20 cellular contexts compared by ENCODE assay signal in the genomic region with DNA sequence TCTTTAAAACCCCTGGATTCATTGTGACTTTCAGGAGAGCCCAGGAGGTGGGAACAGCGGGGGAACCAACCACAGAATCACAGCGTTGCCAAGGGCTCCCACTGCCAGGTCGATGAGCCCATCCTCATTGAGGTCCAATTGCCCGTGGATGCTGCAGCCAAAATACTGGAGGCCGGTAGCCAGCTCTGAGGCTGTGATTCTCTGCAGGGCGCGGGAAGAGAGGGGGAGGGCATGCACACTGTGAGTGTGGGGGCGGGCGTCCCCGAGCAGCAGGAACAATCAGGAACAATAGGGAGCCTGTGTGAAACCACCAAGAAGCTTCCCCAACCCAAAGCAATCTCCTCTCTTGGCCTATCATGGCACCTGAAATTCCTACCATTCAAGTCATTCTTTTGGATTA. TPM values are rescaled to one million over a fixed set of nuclear protein-coding genes. Genes with fewer than 3 reads are reported as not detected.
DNase-seq lines count a peak whose midpoint lies in the region; ATAC-seq and TF ChIP-seq lines count a peak whose summit lies in the region.
"Had no signal": no experiment of that assay in that cellular context is flagged by ENCODE, and none has a peak within 500 bp of the region (broad histone marks: within the 10 kb centered on the region; RNA-seq: fewer than 3 reads in every experiment).

No MANE protein-coding gene starts in this region.

- ATAC-seq in GM23338 (peak; percentile 71), GM18861 (IDR thresholded peaks at IDR 0.05; ENCODE audit: unreplicated experiment) (no peak), heart left ventricle (no peak)
- ATAC-seq: mucosa of descending colon, pancreas had no signal

- no peak overlapping the region for H3K9ac ChIP-seq in iPS-18a (ENCODE audit: low read length)

- H3K36me3 Mint-ChIP-seq in GM23338 (ENCODE audit: low read depth), result no peaks in the 10 kb centered on the region
- peaks cover 3% of the 10 kb centered on the region for H3K36me3 Mint-ChIP-seq in Calu3 (ENCODE audit: insufficient read depth, unreplicated experiment)

- H3K27me3 ChIP-seq in GM23338 (ENCODE audit: insufficient read depth) (no peaks in the 10 kb centered on the region), ascending aorta (no peaks in the 10 kb centered on the region), iPS-18a (ENCODE audit: control insufficient read depth, insufficient read depth, low read length) (no peaks in the 10 kb centered on the region), spleen (replicated peaks in 1 of 7) (peaks cover 0 to 12% (median 0%) of the 10 kb centered on the region in 7 donors), heart left ventricle (no peaks in the 10 kb centered on the region)
- H3K27me3 ChIP-seq: adrenal gland, pancreas had no signal

- peak overlapping the region; percentile 95 for H2AFZ ChIP-seq in GM23338

- H3K27me3 Mint-ChIP-seq in GM23338 (ENCODE audit: insufficient read depth, low read depth, poor library complexity) (peaks cover 13% of the 10 kb centered on the region), Calu3 (ENCODE audit: unreplicated experiment) (peaks cover 100% of the 10 kb centered on the region)

- no peaks in the 10 kb centered on the region for H4K20me1 ChIP-seq in GM23338 (replicated peaks; ENCODE audit: insufficient read depth)

- H3K27ac Mint-ChIP-seq in GM23338, result no peak overlapping the region
- no peak overlapping the region for H3K27ac Mint-ChIP-seq in Calu3 (ENCODE audit: unreplicated experiment)
- H3K27ac Mint-ChIP-seq: T-helper 1 cell treated with Interleukin-12 subunit alpha and Interleukin-12 subunit beta and Interleukin-4 antibody, amounts not matched to agents 30 μg/mL and 1 μg/mL, for 36 hours had no signal

- TF ChIP-seq POLR2A in spleen (IDR thresholded peaks at IDR 0.05), result no peak
- no peak for TF ChIP-seq POLR2A in heart left ventricle (IDR thresholded peaks at IDR 0.05)

- H3K79me2 ChIP-seq in GM23338 (replicated peaks; ENCODE audit: insufficient read depth), result no peaks in the 10 kb centered on the region

- intact Hi-C loops in ascending aorta (cut with DNase I), result no loop called here
- intact Hi-C loops in spleen (cut with DNase I; ENCODE audit: low total_unique reads), result no loop called here
- intact Hi-C loops in Calu3 (cut with micrococcal nuclease; ENCODE audit: unreplicated experiment), result no loop called here
- intact Hi-C loops in heart left ventricle (cut with DNase I), result no loop called here

- H3F3A ChIP-seq in GM23338 (replicated peaks; ENCODE audit: low read depth), result no peaks in the 10 kb centered on the region

- H3K9me3 Mint-ChIP-seq in GM23338, result no peaks in the 10 kb centered on the region
- H3K9me3 Mint-ChIP-seq in Calu3 (ENCODE audit: low read depth, unreplicated experiment), result no peaks in the 10 kb centered on the region
- H3K9me3 Mint-ChIP-seq: T-helper 1 cell treated with Interleukin-12 subunit alpha and Interleukin-12 subunit beta and Interleukin-4 antibody, amounts not matched to agents 30 μg/mL and 1 μg/mL, for 36 hours had no signal

- TF ChIP-seq CTCF in GM23338 (conservative IDR thresholded peaks at IDR 0.05; ENCODE audit: low read depth in 2 of 2) (no peak), ascending aorta (IDR thresholded peaks at IDR 0.05) (no peak), spleen (IDR thresholded peaks at IDR 0.05 in 8 of 11, conservative IDR thresholded peaks at IDR 0.05 in 3 of 11) (no peak), Calu3 (IDR thresholded peaks at IDR 0.05; ENCODE audit: unreplicated experiment) (no peak), heart left ventricle (IDR thresholded peaks at IDR 0.05) (no peak)

- CTCF ChIA-PET in Calu3 (lab: Charles Lee), result no interaction called here

- WGBS in spleen, 5 donors, result 75 to 87% (median 84%) methylated on average over 10 of the region's 10 CpGs
- 67 to 82% (median 71%) methylated on average over 5 to 10 of the region's 10 CpGs for WGBS in heart left ventricle, 4 donors

- BruUV-seq in Calu3 (replicated peaks; lab: Mats Ljungman, UMichigan), result no TSS peak

- no peaks in the 10 kb centered on the region for H3K9me2 ChIP-seq in GM23338 (ENCODE audit: insufficient read depth)

- no peaks in the 10 kb centered on the region for H3K9me3 ChIP-seq in ascending aorta
- no peaks in the 10 kb centered on the region for H3K9me3 ChIP-seq in iPS-18a (ENCODE audit: control insufficient read depth, low read depth, low read length)
- H3K9me3 ChIP-seq in spleen, result no peaks in the 10 kb centered on the region
- H3K9me3 ChIP-seq in heart left ventricle, result no peaks in the 10 kb centered on the region
- H3K9me3 ChIP-seq: adrenal gland, mucosa of descending colon, pancreas, thoracic aorta had no signal

- no peak overlapping the region for H3K4me3 ChIP-seq in GM23338
- H3K4me3 ChIP-seq in ascending aorta, result no peak overlapping the region
- peak overlapping the region; percentile 29 for H3K4me3 ChIP-seq in iPS-18a (ENCODE audit: low read length)
- no peak overlapping the region for H3K4me3 ChIP-seq in spleen
- H3K4me3 ChIP-seq in heart left ventricle, result no peak overlapping the region
- H3K4me3 ChIP-seq: adrenal gland, mucosa of descending colon, pancreas, thoracic aorta had no signal

- H3K36me3 ChIP-seq in GM23338 (ENCODE audit: insufficient read depth), result no peaks in the 10 kb centered on the region
- peaks cover 64 to 72% of the 10 kb centered on the region in 2 donors for H3K36me3 ChIP-seq in ascending aorta
- H3K36me3 ChIP-seq in iPS-18a (ENCODE audit: control insufficient read depth, low read depth, low read length), result no peaks in the 10 kb centered on the region
- H3K36me3 ChIP-seq in spleen, result no peaks in the 10 kb centered on the region
- H3K36me3 ChIP-seq in heart left ventricle, result peaks cover 0 to 37% (median 0%) of the 10 kb centered on the region in 9 donors
- H3K36me3 ChIP-seq: adrenal gland, pancreas had no signal

- H3K4me1 Mint-ChIP-seq in GM23338, result peaks cover 48% of the 10 kb centered on the region
- H3K4me1 Mint-ChIP-seq in Calu3 (ENCODE audit: low read depth, unreplicated experiment), result no peaks in the 10 kb centered on the region

- peak overlapping the region; percentile 1; the same call in 1 of the 3 replicates for H3K4me3 Mint-ChIP-seq in GM23338
- H3K4me3 Mint-ChIP-seq in Calu3 (ENCODE audit: low read depth, unreplicated experiment), result no peak overlapping the region
- H3K4me3 Mint-ChIP-seq: T-helper 1 cell treated with Interleukin-12 subunit alpha and Interleukin-12 subunit beta and Interleukin-4 antibody, amounts not matched to agents 30 μg/mL and 1 μg/mL, for 36 hours had no signal

- DNase-seq in GM23338 (ENCODE audit: low spot score) (no peak), ascending aorta (ENCODE audit: low spot score in 2 of 2) (no peak), spleen (peak; percentile 22), OCI-M1 (lab: John Stamatoyannopoulos, UW) (no peak), Calu3 (no peak), heart left ventricle (no peak)
- DNase-seq: activated CD4-positive, CD25-positive, alpha-beta regulatory T cell; activated effector memory CD4-positive, alpha-beta T cell treated with Interleukin-2 at 50 U/mL for 16 hours; adrenal gland; kidney glomerular epithelial cell; mucosa of descending colon; NCI-H1048; pancreas; SHP77 treated with DMSO at 0.1 percent for 48 hours; stimulated activated CD4-positive, alpha-beta T cell treated with anti-CD3 and anti-CD28 coated beads, Interleukin-2, amount 100 ng/mL, for 48 hours had no signal

- H3K27ac ChIP-seq in GM23338 (ENCODE audit: low read depth), result no peak overlapping the region
- H3K27ac ChIP-seq in ascending aorta, result peak overlapping the region; percentile 27 to 98
- no peak overlapping the region for H3K27ac ChIP-seq in iPS-18a (ENCODE audit: low read length)
- no peak overlapping the region for H3K27ac ChIP-seq in spleen
- H3K27ac ChIP-seq in heart left ventricle, result no peak overlapping the region
- H3K27ac ChIP-seq: adrenal gland, epithelial cell of prostate, pancreas had no signal

- peaks cover 19% of the 10 kb centered on the region for H3K4me1 ChIP-seq in GM23338 (ENCODE audit: insufficient read depth)
- peaks cover 29 to 49% of the 10 kb centered on the region in 2 donors for H3K4me1 ChIP-seq in ascending aorta
- peaks cover 21% of the 10 kb centered on the region for H3K4me1 ChIP-seq in iPS-18a (ENCODE audit: control insufficient read depth, low read depth, low read length)
- H3K4me1 ChIP-seq in spleen, result peaks cover 3 to 44% (median 31%) of the 10 kb centered on the region in 6 donors
- peaks cover 0 to 44% (median 19%) of the 10 kb centered on the region in 12 donors for H3K4me1 ChIP-seq in heart left ventricle
- H3K4me1 ChIP-seq: pancreas had no signal

- peak overlapping the region; percentile 57 for H3K4me2 ChIP-seq in GM23338

RNA-seq across cellular contexts. Expression of a gene that starts 53.4 kb away (rescaled TPM):
- 82.0 and 82.4 TPM in 2 replicates for total RNA-seq in GM23338 (2014; rRNA removed; shearing (Covaris generic))
- polyA plus RNA-seq in GM23338 (2016; fragmentation: Nextera tagmentation; extraction: Ambion mirVana) (11.6 and 13.0 TPM in 2 replicates), spleen (10 to 100 TPM in 1 of 3 donors, 1 to 10 TPM in 2; 6.2 to 10.4 (median 7.5) TPM), heart left ventricle (10 to 100 TPM in 1 of 2 donors, 1 to 10 TPM in 1; 9.3 to 52.7 TPM)
- total RNA-seq in ascending aorta (57.0 TPM), spleen (10 to 100 TPM; 43.5 to 63.5 (median 45.6) TPM), Calu3 (2022) (41.4 and 53.3 TPM in 2 replicates), heart left ventricle (10 to 100 TPM; 30.2 to 94.0 (median 61.2) TPM)

Comparison
In these comparisons a context has a peak if more than half of its experiments do, and no peak if none do; other contexts are left out.
1. H3K27ac ChIP-seq: peak in ascending aorta (2 of 2); none in GM23338 (single experiment), iPS-18a (single experiment), spleen (0 of 8) and heart left ventricle (0 of 12).